12 cellular contexts compared by ENCODE assay signal in the genomic region with DNA sequence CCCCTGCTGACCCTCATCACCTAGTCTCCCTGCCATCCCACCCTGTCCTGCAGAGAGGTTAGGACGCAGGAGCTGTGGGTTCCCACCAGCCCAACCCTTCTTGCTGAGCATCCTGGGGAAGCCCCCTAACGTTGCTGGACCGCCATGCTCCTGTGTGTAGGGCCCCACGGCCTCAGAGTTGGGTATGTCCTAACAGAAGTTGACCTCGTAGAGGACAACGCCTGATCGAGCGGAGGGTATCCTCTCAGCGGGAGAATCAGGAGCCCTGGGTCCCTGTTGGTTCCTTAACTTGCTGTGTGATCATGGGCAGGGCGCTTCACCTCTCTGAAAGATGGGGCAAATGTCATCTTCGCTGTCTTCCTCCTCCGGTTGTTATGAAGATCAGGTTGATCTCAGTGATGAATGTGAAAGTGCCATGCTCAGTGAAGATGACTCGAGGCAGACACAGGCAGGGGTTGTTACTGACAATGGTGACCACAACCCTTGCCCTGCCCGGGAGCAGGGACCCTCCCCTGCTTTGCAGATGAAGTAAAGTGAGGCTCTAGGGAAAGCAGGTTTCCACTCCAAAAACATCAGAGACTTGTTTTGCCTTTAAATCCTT. TPM values are rescaled to one million over a fixed set of nuclear protein-coding genes. Genes with fewer than 3 reads are reported as not detected.
DNase-seq lines count a peak whose midpoint lies in the region; ATAC-seq and TF ChIP-seq lines count a peak whose summit lies in the region.
"Had no signal": no experiment of that assay in that cellular context is flagged by ENCODE, and none has a peak within 500 bp of the region (broad histone marks: within the 10 kb centered on the region; RNA-seq: fewer than 3 reads in every experiment).

No MANE protein-coding gene starts in this region.

- H3K27ac Mint-ChIP-seq in activated T-helper 2 cell treated with anti-CD3 and anti-CD28 coated beads, Interferon-gamma antibody, Interleukin-2, Interleukin-4, amounts not matched to agents 10 μg/mL and 5 μg/mL and 100 μg/mL, durations not matched to agents 14 hours and 24 hours and 36 hours: peak overlapping the region; percentile 96
- peak overlapping the region in 4 of 6 donors; percentile 44 to 89 (median 72) for H3K27ac Mint-ChIP-seq in naive B cell

- peaks cover 67% of the 10 kb centered on the region for H3K36me3 Mint-ChIP-seq in activated T-helper 2 cell treated with anti-CD3 and anti-CD28 coated beads, Interferon-gamma antibody, Interleukin-2, Interleukin-4, amounts not matched to agents 10 μg/mL and 5 μg/mL and 100 μg/mL, durations not matched to agents 14 hours and 24 hours and 36 hours (ENCODE audit: low read depth)
- H3K36me3 Mint-ChIP-seq in naive B cell: no peaks in the 10 kb centered on the region

- intact Hi-C loops in activated T-helper 2 cell treated with anti-CD3 and anti-CD28 coated beads, Interferon-gamma antibody, Interleukin-2, Interleukin-4, amounts not matched to agents 10 μg/mL and 5 μg/mL and 100 μg/mL, durations not matched to agents 14 hours and 24 hours and 36 hours (cut with micrococcal nuclease): loop anchor here (2.0 kb wide), 1 partner anchor 28 kb away; no protein-coding TSS in a partner anchor
- intact Hi-C loops in left colon (cut with DNase I, micrococcal nuclease): no loop called here

- peak; percentile 72 for DNase-seq in stimulated activated CD4-positive, alpha-beta T cell treated with anti-CD3 and anti-CD28 coated beads, Interleukin-1b, Interleukin-23, amount 100 ng/mL, for 48 hours
- DNase-seq in stimulated activated CD4-positive, alpha-beta T cell treated with anti-CD3 and anti-CD28 coated beads, Interleukin-4, amount 100 ng/mL, for 1 hour: no peak
- peak; percentile 51 for DNase-seq in activated T-helper 2 cell treated with anti-CD3 and anti-CD28 coated beads, Interferon-gamma antibody, Interleukin-2, Interleukin-4, amounts not matched to agents 10 μg/mL and 5 μg/mL and 100 μg/mL, durations not matched to agents 14 hours and 24 hours and 36 hours (ENCODE audit: low spot score)
- DNase-seq in naive B cell (no peak), left colon (no peak), NCI-H526 treated with DMSO at 0.1 percent for 48 hours (lab: John Stamatoyannopoulos, UW) (no peak)
- DNase-seq: DMS53; effector CD8-positive, alpha-beta T cell; NCI-H2029 treated with DMSO at 0.1 percent for 48 hours had no signal

- ATAC-seq in naive B cell (ENCODE audit: low read depth in 2 of 2) (no peak), left colon (no peak), SK-N-SH treated with all-trans-retinoic acid at 6 μM for 48 hours (no peak), HG03521 (IDR thresholded peaks at IDR 0.05; ENCODE audit: unreplicated experiment) (no peak)

- H3K4me3 Mint-ChIP-seq in activated T-helper 2 cell treated with anti-CD3 and anti-CD28 coated beads, Interferon-gamma antibody, Interleukin-2, Interleukin-4, amounts not matched to agents 10 μg/mL and 5 μg/mL and 100 μg/mL, durations not matched to agents 14 hours and 24 hours and 36 hours (ENCODE audit: low read depth): peak overlapping the region; percentile 83
- no peak overlapping the region for H3K4me3 Mint-ChIP-seq in naive B cell

- no peaks in the 10 kb centered on the region for H3K27me3 Mint-ChIP-seq in activated T-helper 2 cell treated with anti-CD3 and anti-CD28 coated beads, Interferon-gamma antibody, Interleukin-2, Interleukin-4, amounts not matched to agents 10 μg/mL and 5 μg/mL and 100 μg/mL, durations not matched to agents 14 hours and 24 hours and 36 hours (ENCODE audit: low read depth)
- H3K27me3 Mint-ChIP-seq in naive B cell: no peaks in the 10 kb centered on the region

- H3K9me3 Mint-ChIP-seq in activated T-helper 2 cell treated with anti-CD3 and anti-CD28 coated beads, Interferon-gamma antibody, Interleukin-2, Interleukin-4, amounts not matched to agents 10 μg/mL and 5 μg/mL and 100 μg/mL, durations not matched to agents 14 hours and 24 hours and 36 hours: peaks cover 4% of the 10 kb centered on the region
- H3K9me3 Mint-ChIP-seq in naive B cell: no peaks in the 10 kb centered on the region

- H3K4me1 Mint-ChIP-seq in activated T-helper 2 cell treated with anti-CD3 and anti-CD28 coated beads, Interferon-gamma antibody, Interleukin-2, Interleukin-4, amounts not matched to agents 10 μg/mL and 5 μg/mL and 100 μg/mL, durations not matched to agents 14 hours and 24 hours and 36 hours (ENCODE audit: low read depth): peaks cover 63% of the 10 kb centered on the region
- peaks cover 12 to 33% (median 19%) of the 10 kb centered on the region in 3 donors for H3K4me1 Mint-ChIP-seq in naive B cell

TF ChIP-seq in SK-N-SH treated with all-trans-retinoic acid at 6 μM for 48 hours, 23 proteins besides CTCF, POLR2A, EP300 and RAD21:
- TF ChIP-seq ISL1 (CRISPR knock-in tag; IDR thresholded peaks at IDR 0.05) (no peak), TOX (CRISPR knock-in tag; IDR thresholded peaks at IDR 0.05; ENCODE audit: borderline replicate concordance) (no peak), ESRRG (CRISPR knock-in tag; IDR thresholded peaks at IDR 0.05) (no peak), GLIS3 (CRISPR knock-in tag; IDR thresholded peaks at IDR 0.05) (no peak), ZFP3 (CRISPR knock-in tag; IDR thresholded peaks at IDR 0.05) (no peak)

RNA-seq across cellular contexts. Expression of a gene that starts 19.3 kb away (rescaled TPM):
- total RNA-seq in activated T-helper 2 cell treated with anti-CD3 and anti-CD28 coated beads, Interferon-gamma antibody, Interleukin-2, Interleukin-4, amounts not matched to agents 10 μg/mL and 5 μg/mL and 100 μg/mL, durations not matched to agents 14 hours and 24 hours and 36 hours: 395 and 399 TPM in 2 replicates
- 10 to 100 TPM in 3 of 6 donors, 1 to 10 TPM in 3; 5.6 to 21.0 (median 10.5) TPM for polyA plus RNA-seq in naive B cell (ENCODE audit: low read depth in 6 of 6)
- 1 to 10 TPM in 1 of 2 donors, under 1 TPM in 1; 0.21 to 1.0 TPM for total RNA-seq in left colon
- total RNA-seq: skeletal muscle tissue had no signal

Comparison
In these comparisons a context has a peak if more than half of its experiments do, and no peak if none do; other contexts are left out.
1. DNase-seq: peak in stimulated activated CD4-positive, alpha-beta T cell treated with anti-CD3 and anti-CD28 coated beads, Interleukin-1b, Interleukin-23, amount 100 ng/mL, for 48 hours (single experiment) and activated T-helper 2 cell treated with anti-CD3 and anti-CD28 coated beads, Interferon-gamma antibody, Interleukin-2, Interleukin-4, amounts not matched to agents 10 μg/mL and 5 μg/mL and 100 μg/mL, durations not matched to agents 14 hours and 24 hours and 36 hours (single experiment); none in stimulated activated CD4-positive, alpha-beta T cell treated with anti-CD3 and anti-CD28 coated beads, Interleukin-4, amount 100 ng/mL, for 1 hour (single experiment), naive B cell (single experiment), left colon (0 of 2) and NCI-H526 treated with DMSO at 0.1 percent for 48 hours (single experiment).
2. RNA of a gene that starts 19.3 kb away (total RNA-seq): 395 to 399 TPM in activated T-helper 2 cell treated with anti-CD3 and anti-CD28 coated beads, Interferon-gamma antibody, Interleukin-2, Interleukin-4, amounts not matched to agents 10 μg/mL and 5 μg/mL and 100 μg/mL, durations not matched to agents 14 hours and 24 hours and 36 hours; 0.21 to 1.0 TPM in left colon; every median in the first group is over 100 times any median in the second.